10 cellular contexts compared by ENCODE assay signal in genomic region chr13:44052843-44053607, GRCh38.
A peak's percentile ranks its signal among the peaks of the same experiment; 100 is the strongest.
DNase-seq lines count a peak whose midpoint lies in the region; ATAC-seq and TF ChIP-seq lines count a peak whose summit lies in the region.
"Had no signal": no experiment of that assay in that cellular context is flagged by ENCODE, and none has a peak within 500 bp of the region (broad histone marks: within the 10 kb centered on the region; RNA-seq: fewer than 3 reads in every experiment).

No MANE protein-coding gene starts in this region.

- 21 to 45% methylated on average over 7 to 12 of the region's 15 CpGs for WGBS in mesodermal cell (ENCODE audit: insufficient coverage in 2 of 2), 2 experiments

- ATAC-seq in HG03354 (IDR thresholded peaks at IDR 0.05; ENCODE audit: poor library complexity, severe bottlenecking, unreplicated experiment), result no peak
- no peak for ATAC-seq in GM19035 (IDR thresholded peaks at IDR 0.05; ENCODE audit: unreplicated experiment)
- ATAC-seq in GM18861 (IDR thresholded peaks at IDR 0.05; ENCODE audit: unreplicated experiment), result no peak
- ATAC-seq: stimulated activated naive B cell treated with anti-CD40 and anti-IgM and Interleukin-4, amounts not matched to agents 10 μg/mL and 1 μg/mL and 100 μg/mL, for 72 hours had no signal

- no peak overlapping the region for H3K4me3 ChIP-seq in mesodermal cell (ENCODE audit: extremely low read depth, insufficient read depth, low read length, poor library complexity, severe bottlenecking)
- H3K4me3 ChIP-seq in tibial artery, result peak overlapping the region; percentile 23 to 27
- H3K4me3 ChIP-seq: heart right ventricle had no signal

- H3K36me3 ChIP-seq in mesodermal cell (ENCODE audit: control insufficient read depth, insufficient read depth, low read length), result no peaks in the 10 kb centered on the region
- no peaks in the 10 kb centered on the region for H3K36me3 ChIP-seq in tibial artery
- H3K36me3 ChIP-seq: heart right ventricle had no signal

- no peak overlapping the region for H3K4me3 Mint-ChIP-seq in endothelial cell (ENCODE audit: unreplicated experiment)
- H3K4me3 Mint-ChIP-seq: stimulated activated naive B cell treated with anti-CD40 and anti-IgM and Interleukin-4, amounts not matched to agents 10 μg/mL and 1 μg/mL and 100 μg/mL, for 72 hours had no signal

- H3K27ac ChIP-seq in mesodermal cell (ENCODE audit: low read depth, low read length, severe bottlenecking) (peak overlapping the region; percentile 87), tibial artery (peak overlapping the region; percentile 55 to 79)

- H3K9me3 Mint-ChIP-seq in endothelial cell (ENCODE audit: unreplicated experiment), result no peaks in the 10 kb centered on the region
- H3K9me3 Mint-ChIP-seq: stimulated activated naive B cell treated with anti-CD40 and anti-IgM and Interleukin-4, amounts not matched to agents 10 μg/mL and 1 μg/mL and 100 μg/mL, for 72 hours had no signal

- DNase-seq in NCI-H226 (peak; percentile 5), endothelial cell (ENCODE audit: low spot score) (peak; percentile 7), tibial artery (peak; percentile 30 to 76), SK-N-DZ (ENCODE audit: low spot score) (no peak)
- DNase-seq: heart right ventricle; stimulated activated naive B cell treated with anti-CD40 and anti-IgM and Interleukin-4, amounts not matched to agents 10 μg/mL and 1 μg/mL and 100 μg/mL, for 72 hours had no signal

- H3K27me3 Mint-ChIP-seq in endothelial cell (ENCODE audit: unreplicated experiment), result no peaks in the 10 kb centered on the region

- peak overlapping the region; percentile 61 for H3K27ac Mint-ChIP-seq in endothelial cell (ENCODE audit: unreplicated experiment)
- H3K27ac Mint-ChIP-seq: stimulated activated naive B cell treated with anti-CD40 and anti-IgM and Interleukin-4, amounts not matched to agents 10 μg/mL and 1 μg/mL and 100 μg/mL, for 72 hours had no signal

- intact Hi-C loops in tibial artery (cut with DNase I; ENCODE audit: low total_unique reads), result no loop called here

- H3K4me1 ChIP-seq in mesodermal cell (ENCODE audit: control insufficient read depth, insufficient read depth, low read length, poor library complexity, severe bottlenecking) (peaks cover 3% of the 10 kb centered on the region), tibial artery (peaks cover 0 to 48% (median 20%) of the 10 kb centered on the region in 4 donors)

- TF ChIP-seq CTCF in endothelial cell (IDR thresholded peaks at IDR 0.05; ENCODE audit: unreplicated experiment) (no peak), tibial artery (IDR thresholded peaks at IDR 0.05) (no peak)

- H3K9me3 ChIP-seq in mesodermal cell (ENCODE audit: control insufficient read depth, low read length), result no peaks in the 10 kb centered on the region
- H3K9me3 ChIP-seq in tibial artery, result no peaks in the 10 kb centered on the region
- H3K9me3 ChIP-seq: heart right ventricle had no signal

- peaks cover 3% of the 10 kb centered on the region for H3K4me1 Mint-ChIP-seq in endothelial cell (ENCODE audit: unreplicated experiment)

- no peaks in the 10 kb centered on the region for H3K27me3 ChIP-seq in tibial artery

- no peaks in the 10 kb centered on the region for H3K36me3 Mint-ChIP-seq in endothelial cell (ENCODE audit: low read depth, unreplicated experiment)
- H3K36me3 Mint-ChIP-seq: stimulated activated naive B cell treated with anti-CD40 and anti-IgM and Interleukin-4, amounts not matched to agents 10 μg/mL and 1 μg/mL and 100 μg/mL, for 72 hours had no signal
